ENCODE assay signal across 1 cellular context in the genomic region with DNA sequence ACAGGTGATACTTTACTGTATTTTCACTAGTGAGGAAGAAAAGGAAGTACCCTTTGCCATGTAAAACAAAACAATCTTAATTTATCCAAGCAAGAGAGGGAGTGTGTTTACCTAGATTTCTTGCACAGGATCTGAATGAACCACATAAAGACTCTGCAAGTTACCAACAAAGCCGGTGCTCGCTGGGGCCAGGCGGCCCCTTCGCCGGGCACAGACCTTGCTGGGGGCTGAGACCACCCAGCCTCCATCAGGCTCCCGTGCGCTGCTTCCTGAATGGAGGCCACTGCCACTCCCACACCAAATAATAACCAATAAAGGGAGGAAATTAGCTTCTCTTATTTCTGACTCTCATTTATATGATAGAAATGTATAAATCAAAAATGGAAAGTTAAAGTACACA.
TF ChIP-seq lines count a peak whose summit lies in the region.

No MANE protein-coding gene starts in this region.

TF ChIP-seq in H1, 55 proteins besides CTCF, POLR2A, EP300 and RAD21 (continued from another document):
- TF ChIP-seq, protein P1, sequence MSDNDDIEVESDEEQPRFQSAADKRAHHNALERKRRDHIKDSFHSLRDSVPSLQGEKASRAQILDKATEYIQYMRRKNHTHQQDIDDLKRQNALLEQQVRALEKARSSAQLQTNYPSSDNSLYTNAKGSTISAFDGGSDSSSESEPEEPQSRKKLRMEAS (IDR thresholded peaks at IDR 0.05) = no peak
- no peak for TF ChIP-seq TBP (IDR thresholded peaks at IDR 0.05; ENCODE audit: low read depth, low read length)
- no peak for TF ChIP-seq RBBP5 (IDR thresholded peaks at IDR 0.05; ENCODE audit: borderline replicate concordance, low read depth, low read length)
- TF ChIP-seq MAFK (IDR thresholded peaks at IDR 0.05; ENCODE audit: low read depth, low read length) = no peak
- no peak for TF ChIP-seq HDAC2 (IDR thresholded peaks at IDR 0.05; ENCODE audit: borderline replicate concordance in 1 of 2, low read depth in 2 of 2, low read length in 2 of 2)
- no peak for TF ChIP-seq KDM1A (IDR thresholded peaks at IDR 0.05; ENCODE audit: borderline replicate concordance, low read length)
- no peak for TF ChIP-seq SIN3A (conservative IDR thresholded peaks at IDR 0.05 in 1 of 2, IDR thresholded peaks at IDR 0.05 in 1 of 2; ENCODE audit: low read depth in 1 of 2, low read length in 2 of 2)
- TF ChIP-seq TAF7 (optimal IDR thresholded peaks at IDR 0.05; ENCODE audit: borderline replicate concordance, low read depth, low read length) = no peak
- no peak for TF ChIP-seq TCF12 (IDR thresholded peaks at IDR 0.05; ENCODE audit: low read depth, low read length)
- no peak for TF ChIP-seq SP4 (IDR thresholded peaks at IDR 0.05; ENCODE audit: low read length)
- TF ChIP-seq, protein P2, sequence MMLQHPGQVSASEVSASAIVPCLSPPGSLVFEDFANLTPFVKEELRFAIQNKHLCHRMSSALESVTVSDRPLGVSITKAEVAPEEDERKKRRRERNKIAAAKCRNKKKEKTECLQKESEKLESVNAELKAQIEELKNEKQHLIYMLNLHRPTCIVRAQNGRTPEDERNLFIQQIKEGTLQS (IDR thresholded peaks at IDR 0.05; ENCODE audit: insufficient read depth, low read depth, low read length) = no peak
- TF ChIP-seq EGR1 (IDR thresholded peaks at IDR 0.05; ENCODE audit: borderline replicate concordance, low read depth, low read length) = no peak
- TF ChIP-seq JUN (IDR thresholded peaks at IDR 0.05; ENCODE audit: low read depth, low read length) = no peak
TF ChIP-seq in H1: peak in this region for 0.
